ENCODE assay signal across 10 cellular contexts in the genomic region with DNA sequence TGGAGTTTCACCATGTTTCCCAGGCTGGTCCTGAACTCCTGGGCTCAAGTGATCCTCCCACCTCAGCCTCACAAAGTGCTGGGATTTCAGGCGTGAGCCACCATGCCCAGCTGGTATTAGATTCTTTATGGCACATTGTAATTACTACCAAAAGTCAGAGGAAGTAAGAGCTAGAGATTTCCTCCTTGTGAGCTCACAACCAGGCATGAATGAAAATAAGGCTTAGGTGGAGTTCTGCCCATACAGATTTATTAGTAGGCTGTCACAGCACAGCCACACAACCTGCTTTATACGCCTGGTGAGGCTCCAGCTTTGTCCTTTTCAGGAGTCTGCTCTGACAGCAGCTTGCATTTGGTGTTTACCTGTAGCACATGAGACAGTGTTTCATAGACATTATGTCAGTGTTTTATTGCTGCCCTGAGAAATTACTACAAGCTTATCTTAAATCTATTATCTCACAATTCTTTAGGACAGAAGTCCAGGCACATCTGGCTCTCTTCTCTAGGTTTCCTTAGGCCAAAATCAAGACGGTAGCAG.
DNase-seq lines count a peak whose midpoint lies in the region; ATAC-seq, FAIRE-seq and TF ChIP-seq lines count a peak whose summit lies in the region.
"Had no signal": no experiment of that assay in that cellular context is flagged by ENCODE, and none has a peak within 500 bp of the region (broad histone marks: within the 10 kb centered on the region; RNA-seq: fewer than 3 reads in every experiment).

No MANE protein-coding gene starts in this region.

- H3K36me3 ChIP-seq in heart right ventricle: no peaks in the 10 kb centered on the region
- H3K36me3 ChIP-seq in left lung: no peaks in the 10 kb centered on the region

- intact Hi-C loops in heart right ventricle (cut with DNase I) (no loop called here), Right ventricle myocardium superior (cut with DNase I) (no loop called here), left lung (cut with DNase I) (no loop called here)

- peak overlapping the region; percentile 89 for H3K27ac Mint-ChIP-seq in activated naive CD8-positive, alpha-beta T cell treated with anti-CD3 and anti-CD28 coated beads for 36 hours
- no peak overlapping the region for H3K27ac Mint-ChIP-seq in T-helper 2 cell treated with Interferon-gamma antibody and Interleukin-4, amounts not matched to agents 5 μg/mL and 100 μg/mL, for 36 hours

- H3K27me3 ChIP-seq in heart right ventricle (no peaks in the 10 kb centered on the region), left lung (no peaks in the 10 kb centered on the region)
- H3K27me3 ChIP-seq: testis had no signal

- no peak for ATAC-seq in heart right ventricle
- ATAC-seq in Right ventricle myocardium superior (ENCODE audit: poor library complexity): no peak
- no peak for ATAC-seq in left lung
- ATAC-seq in left lobe of liver: no peak

- H3K4me1 Mint-ChIP-seq in activated naive CD8-positive, alpha-beta T cell treated with anti-CD3 and anti-CD28 coated beads for 36 hours: peaks cover 16% of the 10 kb centered on the region
- H3K4me1 Mint-ChIP-seq in T-helper 2 cell treated with Interferon-gamma antibody and Interleukin-4, amounts not matched to agents 5 μg/mL and 100 μg/mL, for 36 hours (ENCODE audit: low read depth): peaks cover 6% of the 10 kb centered on the region

- H3K9me3 Mint-ChIP-seq in activated naive CD8-positive, alpha-beta T cell treated with anti-CD3 and anti-CD28 coated beads for 36 hours: no peaks in the 10 kb centered on the region
- H3K9me3 Mint-ChIP-seq in T-helper 2 cell treated with Interferon-gamma antibody and Interleukin-4, amounts not matched to agents 5 μg/mL and 100 μg/mL, for 36 hours: no peaks in the 10 kb centered on the region

- FAIRE-seq in urothelium cell line (lab: Jason Lieb, UNC): no peak

- H3K4me3 Mint-ChIP-seq in activated naive CD8-positive, alpha-beta T cell treated with anti-CD3 and anti-CD28 coated beads for 36 hours: no peak overlapping the region
- no peak overlapping the region for H3K4me3 Mint-ChIP-seq in T-helper 2 cell treated with Interferon-gamma antibody and Interleukin-4, amounts not matched to agents 5 μg/mL and 100 μg/mL, for 36 hours

- no peak for TF ChIP-seq CTCF in heart right ventricle (IDR thresholded peaks at IDR 0.05)
- TF ChIP-seq CTCF in left lung (IDR thresholded peaks at IDR 0.05): no peak

- H3K4me1 ChIP-seq in heart right ventricle (peaks cover 20 to 85% (median 63%) of the 10 kb centered on the region in 9 donors), left lung (peaks cover 28 to 32% of the 10 kb centered on the region in 2 donors)
- H3K4me1 ChIP-seq: testis had no signal

- H3K4me3 ChIP-seq in heart right ventricle: no peak overlapping the region
- H3K4me3 ChIP-seq in left lung: no peak overlapping the region
- H3K4me3 ChIP-seq: testis had no signal

- H3K27ac ChIP-seq in heart right ventricle: peak overlapping the region in 9 of 10 donors; percentile 16 to 81 (median 68)
- H3K27ac ChIP-seq in left lung: peak overlapping the region; percentile 77 to 81
- no peak overlapping the region for H3K27ac ChIP-seq in caudate nucleus (ENCODE audit: low read depth, low read length)
- H3K27ac ChIP-seq: testis had no signal

- no peaks in the 10 kb centered on the region for H3K27me3 Mint-ChIP-seq in activated naive CD8-positive, alpha-beta T cell treated with anti-CD3 and anti-CD28 coated beads for 36 hours
- no peaks in the 10 kb centered on the region for H3K27me3 Mint-ChIP-seq in T-helper 2 cell treated with Interferon-gamma antibody and Interleukin-4, amounts not matched to agents 5 μg/mL and 100 μg/mL, for 36 hours (ENCODE audit: low read depth)

- 40 to 42% methylated on average over 3 of the region's 3 CpGs for WGBS in heart right ventricle, 2 donors

- DNase-seq in heart right ventricle (no peak), Right ventricle myocardium superior (no peak), left lung (no peak), urothelium cell line (ENCODE audit: low spot score) (peak; percentile 16), caudate nucleus (lab: John Stamatoyannopoulos, UW) (no peak), left lobe of liver (ENCODE audit: low spot score) (no peak)
- DNase-seq in activated naive CD8-positive, alpha-beta T cell treated with anti-CD3 and anti-CD28 coated beads for 36 hours: no peak
- no peak for DNase-seq in T-helper 2 cell treated with Interferon-gamma antibody and Interleukin-4, amounts not matched to agents 5 μg/mL and 100 μg/mL, for 36 hours (ENCODE audit: low spot score)
- DNase-seq: posterior cingulate gyrus had no signal

- H3K36me3 Mint-ChIP-seq in activated naive CD8-positive, alpha-beta T cell treated with anti-CD3 and anti-CD28 coated beads for 36 hours: peaks cover 2% of the 10 kb centered on the region
- no peaks in the 10 kb centered on the region for H3K36me3 Mint-ChIP-seq in T-helper 2 cell treated with Interferon-gamma antibody and Interleukin-4, amounts not matched to agents 5 μg/mL and 100 μg/mL, for 36 hours (ENCODE audit: low read depth)

- H3K9me3 ChIP-seq in heart right ventricle (no peaks in the 10 kb centered on the region), left lung (no peaks in the 10 kb centered on the region)
- H3K9me3 ChIP-seq: testis had no signal
